In the genomic region with DNA sequence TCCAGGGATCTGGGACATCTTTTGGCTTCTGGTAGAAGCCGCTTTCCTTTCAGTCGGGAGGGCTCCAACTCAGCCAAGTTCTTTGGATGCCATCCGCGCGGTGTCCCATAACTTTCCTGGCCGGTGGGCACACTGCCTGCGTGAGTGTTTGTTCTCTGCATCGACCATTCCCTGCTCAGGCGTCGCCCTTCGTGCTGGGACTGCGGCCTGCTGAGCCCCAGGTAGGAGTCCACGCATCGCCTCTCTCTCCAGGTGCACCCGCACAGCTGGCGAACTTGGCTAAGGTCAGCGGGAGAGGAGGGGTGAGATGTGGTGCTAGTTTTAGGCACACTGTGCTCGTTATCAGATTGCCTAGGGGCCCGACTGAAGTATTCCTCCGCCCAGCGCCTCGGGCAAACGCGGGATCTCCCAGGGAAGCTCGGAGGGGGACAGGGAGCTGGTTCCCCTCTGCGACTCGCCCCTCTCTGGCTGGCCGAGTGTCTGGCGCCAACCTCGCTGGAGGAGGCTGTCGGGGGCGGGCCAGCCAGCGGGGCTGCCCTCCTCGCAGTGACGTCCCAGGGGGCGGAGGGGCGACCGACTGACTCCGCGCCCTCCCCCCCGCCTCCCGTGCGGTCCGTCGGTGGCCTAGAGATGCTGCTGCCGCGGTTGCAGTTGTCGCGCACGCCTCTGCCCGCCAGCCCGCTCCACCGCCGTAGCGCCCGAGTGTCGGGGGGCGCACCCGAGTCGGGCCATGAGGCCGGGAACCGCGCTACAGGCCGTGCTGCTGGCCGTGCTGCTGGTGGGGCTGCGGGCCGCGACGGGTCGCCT, we compare ENCODE assay signal across 8 cellular contexts. TPM values are rescaled to one million over a fixed set of nuclear protein-coding genes. Genes with fewer than 3 reads are reported as not detected.
DNase-seq lines count a peak whose midpoint lies in the region; ATAC-seq and TF ChIP-seq lines count a peak whose summit lies in the region.

A gene with protein sequence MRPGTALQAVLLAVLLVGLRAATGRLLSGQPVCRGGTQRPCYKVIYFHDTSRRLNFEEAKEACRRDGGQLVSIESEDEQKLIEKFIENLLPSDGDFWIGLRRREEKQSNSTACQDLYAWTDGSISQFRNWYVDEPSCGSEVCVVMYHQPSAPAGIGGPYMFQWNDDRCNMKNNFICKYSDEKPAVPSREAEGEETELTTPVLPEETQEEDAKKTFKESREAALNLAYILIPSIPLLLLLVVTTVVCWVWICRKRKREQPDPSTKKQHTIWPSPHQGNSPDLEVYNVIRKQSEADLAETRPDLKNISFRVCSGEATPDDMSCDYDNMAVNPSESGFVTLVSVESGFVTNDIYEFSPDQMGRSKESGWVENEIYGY (plus strand): TSS at position 607 of the 807 bp plus-strand sequence. CDS start 124 bp downstream, at position 731.

- intact Hi-C loops in heart right ventricle (cut with DNase I): loop anchor here in 1 of 10 donors (10.0 kb wide), 1 partner anchor 86 kb away; no protein-coding TSS in a partner anchor

- H3K9me3 Mint-ChIP-seq in activated naive CD8-positive, alpha-beta T cell treated with anti-CD3 and anti-CD28 coated beads, Interleukin-2, amount 10 ng/mL, durations not matched to agents 7 days and 5 days: no peaks in the 10 kb centered on the region
- no peaks in the 10 kb centered on the region for H3K9me3 Mint-ChIP-seq in osteocyte (ENCODE audit: unreplicated experiment)

- peaks cover 0 to 45% (median 6%) of the 10 kb centered on the region in 7 donors for H3K27me3 ChIP-seq in heart right ventricle

- H3K4me1 Mint-ChIP-seq in activated naive CD8-positive, alpha-beta T cell treated with anti-CD3 and anti-CD28 coated beads, Interleukin-2, amount 10 ng/mL, durations not matched to agents 7 days and 5 days: peaks cover 49% of the 10 kb centered on the region
- H3K4me1 Mint-ChIP-seq in osteocyte (ENCODE audit: unreplicated experiment): peaks cover 16% of the 10 kb centered on the region

- peak; percentile 51 for ATAC-seq in activated naive CD8-positive, alpha-beta T cell treated with anti-CD3 and anti-CD28 coated beads, Interleukin-2, amount 10 ng/mL, durations not matched to agents 7 days and 5 days (ENCODE audit: low read depth)
- ATAC-seq in heart right ventricle (peak; percentile 64 to 83 (median 74)), GM21423 (IDR thresholded peaks at IDR 0.05; ENCODE audit: unreplicated experiment) (no peak)

- H3K27ac Mint-ChIP-seq in activated naive CD8-positive, alpha-beta T cell treated with anti-CD3 and anti-CD28 coated beads, Interleukin-2, amount 10 ng/mL, durations not matched to agents 7 days and 5 days: peak within 1 kb of the TSS; percentile 88
- H3K27ac Mint-ChIP-seq in osteocyte (ENCODE audit: unreplicated experiment): peak within 1 kb of the TSS; percentile 89

- peaks cover 9% of the 10 kb centered on the region for H3K27me3 Mint-ChIP-seq in activated naive CD8-positive, alpha-beta T cell treated with anti-CD3 and anti-CD28 coated beads, Interleukin-2, amount 10 ng/mL, durations not matched to agents 7 days and 5 days
- H3K27me3 Mint-ChIP-seq in osteocyte (ENCODE audit: unreplicated experiment): no peaks in the 10 kb centered on the region

- H3K4me1 ChIP-seq in heart right ventricle: peaks cover 5 to 35% (median 17%) of the 10 kb centered on the region in 9 donors

- no peak for TF ChIP-seq CTCF in heart right ventricle (IDR thresholded peaks at IDR 0.05)
- TF ChIP-seq CTCF in osteocyte (IDR thresholded peaks at IDR 0.05): no peak

- DNase-seq in Daoy (ENCODE audit: low read depth): peak; percentile 73
- peak; percentile 40 for DNase-seq in NCI-H226
- DNase-seq in activated naive CD8-positive, alpha-beta T cell treated with anti-CD3 and anti-CD28 coated beads, Interleukin-2, amount 10 ng/mL, durations not matched to agents 7 days and 5 days: peak; percentile 84
- peak; percentile 49 to 57 for DNase-seq in heart right ventricle
- DNase-seq in osteocyte (ENCODE audit: extremely low spot score, unreplicated experiment): peak; percentile 85
- no peak for DNase-seq in cerebellar nuclear complex (lab: John Stamatoyannopoulos, UW)
- no peak for DNase-seq in NCI-H774 (lab: John Stamatoyannopoulos, UW)

- H3K36me3 ChIP-seq in heart right ventricle: peaks cover 0 to 11% (median 0%) of the 10 kb centered on the region in 9 donors

- peaks cover 0 to 3% (median 0%) of the 10 kb centered on the region in 11 donors for H3K9me3 ChIP-seq in heart right ventricle

- H3K4me3 Mint-ChIP-seq in activated naive CD8-positive, alpha-beta T cell treated with anti-CD3 and anti-CD28 coated beads, Interleukin-2, amount 10 ng/mL, durations not matched to agents 7 days and 5 days: peak within 1 kb of the TSS; percentile 86
- peak within 1 kb of the TSS; percentile 84 for H3K4me3 Mint-ChIP-seq in osteocyte (ENCODE audit: unreplicated experiment)

- peak within 1 kb of the TSS in 9 of 10 donors; percentile 46 to 92 (median 77) for H3K27ac ChIP-seq in heart right ventricle

- peak within 1 kb of the TSS; percentile 48 to 71 (median 64) for H3K4me3 ChIP-seq in heart right ventricle

- H3K36me3 Mint-ChIP-seq in activated naive CD8-positive, alpha-beta T cell treated with anti-CD3 and anti-CD28 coated beads, Interleukin-2, amount 10 ng/mL, durations not matched to agents 7 days and 5 days: peaks cover 15% of the 10 kb centered on the region
- H3K36me3 Mint-ChIP-seq in osteocyte (ENCODE audit: unreplicated experiment): no peaks in the 10 kb centered on the region

- POLR2A ChIA-PET in activated naive CD8-positive, alpha-beta T cell treated with anti-CD3 and anti-CD28 coated beads, Interleukin-2, amount 10 ng/mL, durations not matched to agents 7 days and 5 days (lab: Charles Lee): interaction anchor here (1.6 to 3.6 kb wide), 6 partner anchors 7 to 85 kb away, joined by 6 to 35 read pairs (median 11); a partner anchor contains a TSS

- WGBS in heart right ventricle, 2 donors: 3 to 4% methylated on average over 70 of the region's 70 CpGs

RNA-seq across cellular contexts. Expression of the gene that starts here (rescaled TPM):
- 19.3 and 25.9 TPM in 2 replicates for total RNA-seq in Daoy (2014; rRNA removed; shearing (Covaris generic))
- total RNA-seq in activated naive CD8-positive, alpha-beta T cell treated with anti-CD3 and anti-CD28 coated beads, Interleukin-2, amount 10 ng/mL, durations not matched to agents 7 days and 5 days: 10 to 100 TPM; 24.0 to 27.0 TPM
- total RNA-seq in heart right ventricle (1 to 10 TPM; 1.8 to 4.9 (median 4.0) TPM), osteocyte (12.8 and 13.0 TPM in 2 replicates)
- 1 to 10 TPM; 1.6 to 4.4 TPM for polyA plus RNA-seq in heart right ventricle

Comparison
In these comparisons a context has a peak if more than half of its experiments do, and no peak if none do; other contexts are left out.
1. DNase-seq: peak in Daoy (single experiment), NCI-H226 (single experiment), activated naive CD8-positive, alpha-beta T cell treated with anti-CD3 and anti-CD28 coated beads, Interleukin-2, amount 10 ng/mL, durations not matched to agents 7 days and 5 days (single experiment), heart right ventricle (2 of 2) and osteocyte (single experiment); none in cerebellar nuclear complex (0 of 2) and NCI-H774 (single experiment).